In genomic region chr3:34008191-34008590, GRCh38 we compare ENCODE assay signal across 14 cellular contexts.
A peak's percentile ranks its signal among the peaks of the same experiment; 100 is the strongest.
DNase-seq lines count a peak whose midpoint lies in the region; ATAC-seq and TF ChIP-seq lines count a peak whose summit lies in the region.
"Had no signal": no experiment of that assay in that cellular context is flagged by ENCODE, and none has a peak within 500 bp of the region (broad histone marks: within the 10 kb centered on the region; RNA-seq: fewer than 3 reads in every experiment).

No MANE protein-coding gene starts in this region.

- H3K27ac ChIP-seq in A673 (ENCODE audit: low read depth, low read length, poor library complexity, severe bottlenecking): peak overlapping the region; percentile 34
- H3K27ac ChIP-seq in uterus: no peak overlapping the region
- H3K27ac ChIP-seq: PC-9 had no signal

- TF ChIP-seq CTCF in A673 (conservative IDR thresholded peaks at IDR 0.05; ENCODE audit: low read depth, low read length) (no peak), uterus (IDR thresholded peaks at IDR 0.05) (no peak)

- DNase-seq in A673 (ENCODE audit: low spot score) (peak; percentile 87), LHCN-M2 (ENCODE audit: low read depth) (peak; percentile 68), germinal center (ENCODE audit: low spot score) (peak; percentile 36), uterus (no peak), NCI-H146 treated with DMSO at 0.1 percent for 48 hours (lab: John Stamatoyannopoulos, UW; ENCODE audit: unreplicated experiment) (no peak)
- no peak for DNase-seq in central memory CD4-positive, alpha-beta T cell
- DNase-seq: activated CD8-positive, alpha-beta memory T cell treated with anti-CD3 and anti-CD28 coated beads, Interleukin-2, amount 50 U/mL, for 4 hours; amygdala; immature natural killer cell; naive B cell; NCI-H2029 treated with DMSO at 0.1 percent for 48 hours; PC-9 had no signal

- ATAC-seq in GM21825 (IDR thresholded peaks at IDR 0.05; ENCODE audit: unreplicated experiment) (peak; percentile 71), HG02885 (IDR thresholded peaks at IDR 0.05; ENCODE audit: poor library complexity, unreplicated experiment) (no peak)

- H3K9me3 ChIP-seq in A673 (ENCODE audit: low read depth, low read length, poor library complexity, severe bottlenecking) (no peaks in the 10 kb centered on the region), uterus (no peaks in the 10 kb centered on the region)

- POLR2A ChIA-PET in A673 (lab: Charles Lee; ENCODE audit: low non-redundant PET): no interaction called here

- intact Hi-C loops in A673 (cut with micrococcal nuclease; ENCODE audit: unreplicated experiment) (no loop called here), uterus (cut with DNase I; ENCODE audit: low total_unique reads) (no loop called here)

- H3K27me3 ChIP-seq in A673 (replicated peaks; ENCODE audit: insufficient read depth, low read depth, low read length, poor library complexity): no peaks in the 10 kb centered on the region
- H3K27me3 ChIP-seq in uterus: no peaks in the 10 kb centered on the region

- CTCF ChIA-PET in A673 (lab: Charles Lee): no interaction called here

- no peak for TF ChIP-seq POLR2A in uterus (IDR thresholded peaks at IDR 0.05)

- H3K4me1 ChIP-seq in A673 (ENCODE audit: insufficient read depth, low read length, poor library complexity, severe bottlenecking) (peaks cover 47% of the 10 kb centered on the region), uterus (no peaks in the 10 kb centered on the region)

- H3K4me3 ChIP-seq in A673 (ENCODE audit: low read depth, low read length, poor library complexity, severe bottlenecking) (no peak overlapping the region), uterus (no peak overlapping the region)
- H3K4me3 ChIP-seq: PC-9 had no signal

- no peaks in the 10 kb centered on the region for H3K36me3 ChIP-seq in A673 (ENCODE audit: insufficient read depth, low read length, poor library complexity, severe bottlenecking)
- H3K36me3 ChIP-seq in uterus: no peaks in the 10 kb centered on the region

- no TSS peak for BruUV-seq in A673 (replicated peaks; lab: Mats Ljungman, UMichigan)

Comparison
In these comparisons a context has a peak if more than half of its experiments do, and no peak if none do; other contexts are left out.
1. DNase-seq: peak in A673 (single experiment), LHCN-M2 (single experiment) and germinal center (single experiment); none in uterus (0 of 2), NCI-H146 treated with DMSO at 0.1 percent for 48 hours (single experiment) and central memory CD4-positive, alpha-beta T cell (single experiment).